ENCODE assay signal across 7 cellular contexts in genomic region chr6:42451146-42451594, GRCh38. TPM values are rescaled to one million over a fixed set of nuclear protein-coding genes. Genes with fewer than 3 reads are reported as not detected.
A peak's percentile ranks its signal among the peaks of the same experiment; 100 is the strongest.
DNase-seq lines count a peak whose midpoint lies in the region; ATAC-seq, FAIRE-seq and TF ChIP-seq lines count a peak whose summit lies in the region.

No MANE protein-coding gene starts in this region.

- ATAC-seq in GM18511 (IDR thresholded peaks at IDR 0.05; ENCODE audit: unreplicated experiment): peak; percentile 1
- ATAC-seq in HG03175 (IDR thresholded peaks at IDR 0.05; ENCODE audit: unreplicated experiment): no peak
- no peak for ATAC-seq in GM21717 (IDR thresholded peaks at IDR 0.05; ENCODE audit: unreplicated experiment)

- DNase-seq in NCI-H524 (lab: John Stamatoyannopoulos, UW) (peak; percentile 66 to 81), brain microvascular endothelial cell (no peak), RCC 7860 (ENCODE audit: low spot score) (no peak)

- H3K4me3 ChIP-seq in brain microvascular endothelial cell (ENCODE audit: low read depth, low read length) (peak overlapping the region; percentile 77), mononuclear cell (ENCODE audit: low read length) (peak overlapping the region; percentile 75)

- H3K4me1 ChIP-seq in mononuclear cell (ENCODE audit: insufficient read depth, low read length): peaks cover 50% of the 10 kb centered on the region

- H3K36me3 ChIP-seq in brain microvascular endothelial cell (replicated peaks): no peaks in the 10 kb centered on the region

- in situ Hi-C loops in brain microvascular endothelial cell (cut with HindIII; ENCODE audit: low pct_ligation_motif_present, low sequenced_read_pairs): no loop called here

- no peaks in the 10 kb centered on the region for H3K9me3 ChIP-seq in mononuclear cell (ENCODE audit: low read depth, low read length)

- H3K27ac ChIP-seq in brain microvascular endothelial cell: peak overlapping the region; percentile 2

- H3K27me3 ChIP-seq in brain microvascular endothelial cell (replicated peaks): no peaks in the 10 kb centered on the region
- no peaks in the 10 kb centered on the region for H3K27me3 ChIP-seq in mononuclear cell (ENCODE audit: insufficient read depth, low read length)

- no peak for FAIRE-seq in RCC 7860 (lab: Jason Lieb, UNC)

- TF ChIP-seq CTCF in brain microvascular endothelial cell (IDR thresholded peaks at IDR 0.05; ENCODE audit: low read depth, low read length, missing control alignments): no peak

RNA-seq across cellular contexts. Expression of gene TRERF1, which starts 0.6 kb away (rescaled TPM):
- total RNA-seq in mononuclear cell: 9.8 TPM

Comparison
In these comparisons a context has a peak if more than half of its experiments do, and no peak if none do; other contexts are left out.
1. DNase-seq: peak in NCI-H524 (2 of 2); none in brain microvascular endothelial cell (single experiment) and RCC 7860 (single experiment).